ENCODE assay signal across 9 cellular contexts in genomic region chr17:21289902-21290571, GRCh38. TPM values are rescaled to one million over a fixed set of nuclear protein-coding genes. Genes with fewer than 3 reads are reported as not detected.
A peak's percentile ranks its signal among the peaks of the same experiment; 100 is the strongest.
DNase-seq lines count a peak whose midpoint lies in the region; ATAC-seq and TF ChIP-seq lines count a peak whose summit lies in the region.
"Had no signal": no experiment of that assay in that cellular context is flagged by ENCODE, and none has a peak within 500 bp of the region (broad histone marks: within the 10 kb centered on the region; RNA-seq: fewer than 3 reads in every experiment).

No MANE protein-coding gene starts in this region.

- no peaks in the 10 kb centered on the region for H3K9me3 Mint-ChIP-seq in CD4-positive, alpha-beta T cell

- DNase-seq in CD4-positive, alpha-beta T cell = no peak
- peak; percentile 16 for DNase-seq in NCI-H1092 (lab: John Stamatoyannopoulos, UW)
- no peak for DNase-seq in effector memory CD4-positive, alpha-beta T cell
- peak; percentile 77 for DNase-seq in osteoblast (ENCODE audit: insufficient read length, low spot score, missing footprints)
- DNase-seq in NCI-H1436 treated with DMSO at 0.1 percent for 48 hours (lab: John Stamatoyannopoulos, UW) = no peak
- no peak for DNase-seq in HCEC 1CT
- DNase-seq: EL had no signal

- H3K4me3 Mint-ChIP-seq in CD4-positive, alpha-beta T cell = no peak overlapping the region

- CTCF ChIA-PET in CD4-positive, alpha-beta T cell (lab: Charles Lee) = interaction anchor here (2.6 kb wide), 1 partner anchor 11 kb away, joined by 16 read pairs; no protein-coding TSS in a partner anchor

- no peak overlapping the region for H2AFZ ChIP-seq in osteoblast (ENCODE audit: low read length)

- POLR2A ChIA-PET in CD4-positive, alpha-beta T cell (lab: Charles Lee) = no interaction called here

- peaks cover 89% of the 10 kb centered on the region for H4K20me1 ChIP-seq in osteoblast (ENCODE audit: insufficient read depth, low read length)

- H3K27me3 Mint-ChIP-seq in CD4-positive, alpha-beta T cell = peaks cover 8% of the 10 kb centered on the region

- ATAC-seq in CD4-positive, alpha-beta T cell (ENCODE audit: poor library complexity) = no peak
- ATAC-seq in GM18502 (IDR thresholded peaks at IDR 0.05; ENCODE audit: poor library complexity, unreplicated experiment) (no peak), HG03280 (IDR thresholded peaks at IDR 0.05; ENCODE audit: unreplicated experiment) (no peak)

- H3K9me3 ChIP-seq in CD4-positive, alpha-beta T cell (ENCODE audit: control insufficient read depth, low read length) = no peaks in the 10 kb centered on the region
- H3K9me3 ChIP-seq in effector memory CD4-positive, alpha-beta T cell (ENCODE audit: control insufficient read depth, low read length) = no peaks in the 10 kb centered on the region
- H3K9me3 ChIP-seq in osteoblast (ENCODE audit: low read depth, low read length) = no peaks in the 10 kb centered on the region

- peak overlapping the region; percentile 11 for H3K27ac Mint-ChIP-seq in CD4-positive, alpha-beta T cell

- H3K79me2 ChIP-seq in osteoblast (ENCODE audit: insufficient read depth, low read length) = peaks cover 98% of the 10 kb centered on the region

- no peak for TF ChIP-seq CTCF in CD4-positive, alpha-beta T cell (IDR thresholded peaks at IDR 0.05)
- TF ChIP-seq CTCF in osteoblast (IDR thresholded peaks at IDR 0.05; ENCODE audit: extremely low read depth, low read depth, low read length) = no peak

- no peaks in the 10 kb centered on the region for H3K27me3 ChIP-seq in CD4-positive, alpha-beta T cell (ENCODE audit: control insufficient read depth, insufficient read depth, low read length)
- H3K27me3 ChIP-seq in effector memory CD4-positive, alpha-beta T cell (replicated peaks; ENCODE audit: control insufficient read depth, insufficient read depth, low read length, poor library complexity, severe bottlenecking) = no peaks in the 10 kb centered on the region
- no peaks in the 10 kb centered on the region for H3K27me3 ChIP-seq in osteoblast (ENCODE audit: insufficient read depth, low read length)

- no peaks in the 10 kb centered on the region for H3K36me3 ChIP-seq in effector memory CD4-positive, alpha-beta T cell (ENCODE audit: control insufficient read depth, insufficient read depth, low read length)
- peaks cover 37% of the 10 kb centered on the region for H3K36me3 ChIP-seq in osteoblast (ENCODE audit: insufficient read depth, low read length)

- H3K27ac ChIP-seq in CD4-positive, alpha-beta T cell (ENCODE audit: low read depth, low read length) = no peak overlapping the region
- H3K27ac ChIP-seq in effector memory CD4-positive, alpha-beta T cell (ENCODE audit: insufficient read depth, low read length, poor library complexity, severe bottlenecking) = peak overlapping the region; percentile 28
- H3K27ac ChIP-seq in osteoblast (ENCODE audit: low read depth, low read length) = peak overlapping the region; percentile 99

- peaks cover 34% of the 10 kb centered on the region for H3K4me1 ChIP-seq in effector memory CD4-positive, alpha-beta T cell (ENCODE audit: control insufficient read depth, insufficient read depth, low read length, poor library complexity, severe bottlenecking)
- H3K4me1 ChIP-seq in osteoblast (ENCODE audit: insufficient read depth, low read length) = peaks cover 36% of the 10 kb centered on the region

- H3K4me3 ChIP-seq in effector memory CD4-positive, alpha-beta T cell (ENCODE audit: insufficient read depth, low read depth, low read length, poor library complexity, severe bottlenecking) = no peak overlapping the region
- no peak overlapping the region for H3K4me3 ChIP-seq in osteoblast (ENCODE audit: insufficient read depth, low read length)

- H3K4me1 Mint-ChIP-seq in CD4-positive, alpha-beta T cell (ENCODE audit: low read depth) = peaks cover 64% of the 10 kb centered on the region

- H3K36me3 Mint-ChIP-seq in CD4-positive, alpha-beta T cell (ENCODE audit: low read depth) = peaks cover 22% of the 10 kb centered on the region

- peak overlapping the region; percentile 20 for H3K4me2 ChIP-seq in osteoblast (ENCODE audit: insufficient read depth, low read length)

- intact Hi-C loops in CD4-positive, alpha-beta T cell (cut with DNase I, micrococcal nuclease) = loop anchor here (5.0 to 10.0 kb wide), 3 partner anchors 38 to 1135 kb away; partner anchors contain the start of genes NATD1 (in 1 of the 2) and USP22 (in 1 of the 2)

RNA-seq across cellular contexts. Expression of gene MAP2K3, which starts 5.5 kb away (rescaled TPM):
- 10 to 100 TPM; 36.8 to 38.5 TPM for total RNA-seq in CD4-positive, alpha-beta T cell
- total RNA-seq in osteoblast = 24.5 and 27.5 TPM in 2 replicates

RNA-seq across cellular contexts. Expression of gene NATD1, which starts 36.8 kb away (rescaled TPM):
- 1 to 10 TPM; 5.9 to 6.1 TPM for total RNA-seq in CD4-positive, alpha-beta T cell
- total RNA-seq in osteoblast = 13.0 and 15.2 TPM in 2 replicates

Comparison
In these comparisons a context has a peak if more than half of its experiments do, and no peak if none do; other contexts are left out.
1. DNase-seq: peak in NCI-H1092 (single experiment) and osteoblast (single experiment); none in CD4-positive, alpha-beta T cell (0 of 10), effector memory CD4-positive, alpha-beta T cell (0 of 3), NCI-H1436 treated with DMSO at 0.1 percent for 48 hours (single experiment) and HCEC 1CT (single experiment).